Comparison of ENCODE assay signal across 8 cellular contexts in the genomic region with DNA sequence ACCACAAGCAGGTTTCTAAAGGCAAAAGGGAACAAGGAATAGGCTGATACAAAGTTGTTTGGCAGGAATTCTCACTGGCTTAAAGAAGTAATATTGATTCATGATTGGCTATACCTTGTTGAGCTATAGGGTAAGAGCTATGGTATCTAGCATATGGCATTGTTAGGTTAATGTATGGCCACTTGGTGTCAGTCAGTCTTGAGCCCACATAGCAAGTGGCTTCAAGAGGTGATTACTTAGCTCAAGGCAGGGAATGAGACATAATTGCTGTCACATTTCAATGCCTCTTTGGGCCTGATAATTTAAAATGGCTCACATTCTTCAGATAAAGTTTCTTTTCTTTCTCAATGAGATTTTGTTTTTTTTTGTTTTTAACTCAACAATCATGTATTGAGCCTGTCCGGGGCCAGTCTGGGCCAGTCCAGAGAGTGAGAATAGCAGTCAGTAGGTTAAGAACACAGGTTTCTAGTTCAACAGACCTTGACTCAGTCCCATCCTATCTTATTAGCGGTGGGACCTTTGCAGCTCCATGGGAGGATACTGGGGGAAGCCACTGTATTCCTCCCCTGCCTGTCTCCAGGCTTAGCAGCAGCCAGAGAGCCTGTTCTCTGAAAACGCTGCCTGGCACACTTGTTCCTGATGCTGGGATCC. TPM values are rescaled to one million over a fixed set of nuclear protein-coding genes. Genes with fewer than 3 reads are reported as not detected.
DNase-seq lines count a peak whose midpoint lies in the region; ATAC-seq and TF ChIP-seq lines count a peak whose summit lies in the region.

No MANE protein-coding gene starts in this region.

- H3K4me1 ChIP-seq in heart right ventricle (peaks cover 0 to 51% (median 19%) of the 10 kb centered on the region in 9 donors), upper lobe of right lung (peaks cover 16% of the 10 kb centered on the region)

- H3K27me3 Mint-ChIP-seq in chondrocyte (ENCODE audit: low read depth), result peaks cover 3% of the 10 kb centered on the region

- no peaks in the 10 kb centered on the region for H3K9me3 Mint-ChIP-seq in chondrocyte (ENCODE audit: low read depth)

- DNase-seq in heart right ventricle (no peak), cardiac septum (ENCODE audit: low spot score) (no peak), chondrocyte (ENCODE audit: low spot score) (no peak), upper lobe of right lung (no peak), NCI-H748 treated with DMSO at 0.1 percent for 48 hours (lab: John Stamatoyannopoulos, UW) (no peak), omental fat pad (ENCODE audit: low spot score) (no peak)
- no peak for DNase-seq in effector CD8-positive, alpha-beta T cell (lab: John Stamatoyannopoulos, UW)

- H3K36me3 Mint-ChIP-seq in chondrocyte (ENCODE audit: low read depth), result no peaks in the 10 kb centered on the region

- H3K27ac ChIP-seq in heart right ventricle (peak overlapping the region in 6 of 10 donors; percentile 3 to 88 (median 34)), upper lobe of right lung (peak overlapping the region; percentile 55)

- H3K36me3 ChIP-seq in heart right ventricle (no peaks in the 10 kb centered on the region), upper lobe of right lung (no peaks in the 10 kb centered on the region)

- H3K4me3 ChIP-seq in heart right ventricle, result no peak overlapping the region
- H3K4me3 ChIP-seq in upper lobe of right lung, result no peak overlapping the region

- WGBS in heart right ventricle, 2 donors, result 76 to 77% methylated on average over 3 of the region's 3 CpGs

- H3K9me3 ChIP-seq in heart right ventricle (no peaks in the 10 kb centered on the region), upper lobe of right lung (no peaks in the 10 kb centered on the region)

- ATAC-seq in heart right ventricle, result peak in 5 of 8 donors; percentile 9 to 32 (median 22)
- peak; percentile 32 for ATAC-seq in HG03060 (IDR thresholded peaks at IDR 0.05; ENCODE audit: low read depth, unreplicated experiment)
- peak; percentile 20 for ATAC-seq in upper lobe of right lung
- no peak for ATAC-seq in omental fat pad (ENCODE audit: low FRiP score)

- intact Hi-C loops in heart right ventricle (cut with DNase I), result loop anchor here in 6 of 10 donors (2.0 to 10.0 kb wide), 7 partner anchors 41 to 246 kb away; no protein-coding TSS in a partner anchor
- intact Hi-C loops in cardiac septum (cut with DNase I), result loop anchor here (5.0 kb wide), 1 partner anchor 176 kb away; no protein-coding TSS in a partner anchor
- intact Hi-C loops in upper lobe of right lung (cut with DNase I), result no loop called here

- peak overlapping the region; percentile 57 for H3K27ac Mint-ChIP-seq in chondrocyte (ENCODE audit: unreplicated experiment)

- peaks cover 15% of the 10 kb centered on the region for H3K4me1 Mint-ChIP-seq in chondrocyte (ENCODE audit: low read depth)

- no peak overlapping the region for H3K4me3 Mint-ChIP-seq in chondrocyte (ENCODE audit: unreplicated experiment)

- TF ChIP-seq CTCF in heart right ventricle (IDR thresholded peaks at IDR 0.05) (no peak), chondrocyte (IDR thresholded peaks at IDR 0.05) (no peak), upper lobe of right lung (IDR thresholded peaks at IDR 0.05) (no peak), omental fat pad (IDR thresholded peaks at IDR 0.05) (no peak)

- H3K27me3 ChIP-seq in heart right ventricle (no peaks in the 10 kb centered on the region), upper lobe of right lung (no peaks in the 10 kb centered on the region)

RNA-seq across cellular contexts. Expression of gene RCBTB2, which starts 45.8 kb away (rescaled TPM):
- total RNA-seq in heart right ventricle (10 to 100 TPM in 9 of 10 donors, 1 to 10 TPM in 1; 8.3 to 16.2 (median 12.2) TPM), cardiac septum (8.0 TPM), chondrocyte (8.6 to 13.3 TPM (median 9.4 TPM) in 3 replicates), upper lobe of right lung (18.4 TPM), omental fat pad (10 to 100 TPM in 3 of 4 donors, 1 to 10 TPM in 1; 6.7 to 30.6 (median 13.0) TPM)
- polyA plus RNA-seq in heart right ventricle, result 10 to 100 TPM in 1 of 2 donors, 1 to 10 TPM in 1; 4.9 to 22.9 TPM
